In the genomic region with DNA sequence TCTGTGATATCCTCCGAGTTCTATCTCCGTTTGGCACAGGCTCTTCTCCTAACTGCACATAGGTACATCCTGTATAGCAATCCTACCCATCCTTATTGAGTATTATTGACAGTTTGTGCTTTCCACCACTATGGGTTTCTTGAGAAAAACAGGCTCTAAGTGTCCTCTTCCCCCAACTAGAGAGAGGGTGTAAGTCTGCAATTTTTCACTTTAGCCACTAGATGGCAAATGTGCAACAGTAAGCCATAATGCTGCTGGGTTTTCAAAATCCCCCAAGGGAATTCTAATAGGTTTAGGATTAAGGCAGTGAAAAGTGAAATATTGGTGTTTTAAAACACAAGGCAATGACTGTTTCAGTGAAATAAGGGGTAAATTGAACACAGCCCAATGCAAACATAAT, we compare ENCODE assay signal across 8 cellular contexts.
DNase-seq lines count a peak whose midpoint lies in the region; ATAC-seq and TF ChIP-seq lines count a peak whose summit lies in the region.

No MANE protein-coding gene starts in this region.

- no peaks in the 10 kb centered on the region for H3K27me3 Mint-ChIP-seq in progenitor cell of endocrine pancreas

- no peaks in the 10 kb centered on the region for H3K4me1 Mint-ChIP-seq in progenitor cell of endocrine pancreas (ENCODE audit: low read depth)

- H3K27ac ChIP-seq in coronary artery = no peak overlapping the region

- no peak overlapping the region for H3K27ac Mint-ChIP-seq in progenitor cell of endocrine pancreas

- peak; percentile 79 for ATAC-seq in HG02840 (IDR thresholded peaks at IDR 0.05; ENCODE audit: low FRiP score, unreplicated experiment)

- no peaks in the 10 kb centered on the region for H3K36me3 Mint-ChIP-seq in progenitor cell of endocrine pancreas (ENCODE audit: insufficient read depth)

- DNase-seq in AG08395 (ENCODE audit: low spot score) (peak; percentile 47), GM13976 (ENCODE audit: low spot score) (peak; percentile 6), NCI-H2171 (lab: John Stamatoyannopoulos, UW) (peak; percentile 21), coronary artery (ENCODE audit: low spot score) (no peak), progenitor cell of endocrine pancreas (ENCODE audit: low spot score, unreplicated experiment) (no peak), COLO668 (lab: John Stamatoyannopoulos, UW; ENCODE audit: unreplicated experiment) (no peak), NCI-H226 (no peak)

- no peak overlapping the region for H3K4me3 ChIP-seq in coronary artery

- TF ChIP-seq CTCF in GM13976 (IDR thresholded peaks at IDR 0.05; ENCODE audit: borderline replicate concordance, control extremely low read depth, extremely low read depth, insufficient read depth, missing control alignments) (peak; percentile 23), coronary artery (IDR thresholded peaks at IDR 0.05) (peak; percentile 45), progenitor cell of endocrine pancreas (IDR thresholded peaks at IDR 0.05; ENCODE audit: unreplicated experiment) (peak; percentile 77)

- no peak overlapping the region for H3K4me3 Mint-ChIP-seq in progenitor cell of endocrine pancreas (ENCODE audit: low read depth)

- H3K9me3 Mint-ChIP-seq in progenitor cell of endocrine pancreas (ENCODE audit: low read depth) = no peaks in the 10 kb centered on the region

- in situ Hi-C loops in GM13976 (cut with MboI; ENCODE audit: low sequenced_read_pairs, unreplicated experiment) = no loop called here

Comparison
In these comparisons a context has a peak if more than half of its experiments do, and no peak if none do; other contexts are left out.
1. DNase-seq: peak in AG08395 (single experiment), GM13976 (single experiment) and NCI-H2171 (single experiment); none in coronary artery (single experiment), progenitor cell of endocrine pancreas (single experiment), COLO668 (single experiment) and NCI-H226 (single experiment).
2. CTCF ChIP-seq: peak in every context shown above with its lines; median percentile 77 in progenitor cell of endocrine pancreas; 45 in coronary artery; 23 in GM13976.